In genomic region chr19:4108767-4109625, GRCh38 we compare ENCODE assay signal across 9 cellular contexts.
DNase-seq lines count a peak whose midpoint lies in the region; ATAC-seq lines count a peak whose summit lies in the region.
"Had no signal": no experiment of that assay in that cellular context is flagged by ENCODE, and none has a peak within 500 bp of the region (broad histone marks: within the 10 kb centered on the region; RNA-seq: fewer than 3 reads in every experiment).

No MANE protein-coding gene starts in this region.

- H3K9me3 ChIP-seq in BLaER1 = no peaks in the 10 kb centered on the region; the same call in 1 of the 2 replicates
- H3K9me3 ChIP-seq: SJSA1 had no signal

- peak overlapping the region; percentile 4; the same call in 1 of the 2 replicates for H3K27ac ChIP-seq in BLaER1
- H3K27ac ChIP-seq: SJSA1 had no signal

- peaks cover 60% of the 10 kb centered on the region for H3K4me1 Mint-ChIP-seq in activated naive CD8-positive, alpha-beta T cell (ENCODE audit: low read depth)

- H3K9ac ChIP-seq in BLaER1 = peak overlapping the region; percentile 41; the same call in 1 of the 2 replicates

- H3K36me3 ChIP-seq in BLaER1 = peaks cover 82% of the 10 kb centered on the region

- peak overlapping the region; percentile 86 for H3K27ac Mint-ChIP-seq in activated naive CD8-positive, alpha-beta T cell

- H3K4me3 ChIP-seq in BLaER1 = no peak overlapping the region
- H3K4me3 ChIP-seq: SJSA1 had no signal

- ATAC-seq in GM21529 (IDR thresholded peaks at IDR 0.05; ENCODE audit: unreplicated experiment) (peak; percentile 68), GM21367 (IDR thresholded peaks at IDR 0.05; ENCODE audit: unreplicated experiment) (no peak)

- H3K9me3 Mint-ChIP-seq in activated naive CD8-positive, alpha-beta T cell (ENCODE audit: low read depth) = no peaks in the 10 kb centered on the region

- H3K4me1 ChIP-seq in BLaER1 = peaks cover 83% of the 10 kb centered on the region

- H3K4me2 ChIP-seq in BLaER1 = peak overlapping the region; percentile 64

- H3K36me3 Mint-ChIP-seq in activated naive CD8-positive, alpha-beta T cell = no peaks in the 10 kb centered on the region

- DNase-seq in SKM-1 (lab: John Stamatoyannopoulos, UW; ENCODE audit: unreplicated experiment) (peak; percentile 76), NCI-H82 (lab: John Stamatoyannopoulos, UW) (no peak), Ammon's horn (ENCODE audit: low spot score) (no peak)
- peak; percentile 36 to 56 for DNase-seq in stimulated activated CD8-positive, alpha-beta memory T cell treated with anti-CD3 and anti-CD28 coated beads, Interleukin-7, amount 100 ng/mL, for 1 hour (ENCODE audit: low read depth in 2 of 2)

- no peaks in the 10 kb centered on the region for H3K27me3 Mint-ChIP-seq in activated naive CD8-positive, alpha-beta T cell

- H3K27me3 ChIP-seq in BLaER1 = no peaks in the 10 kb centered on the region
- H3K27me3 ChIP-seq: SJSA1 had no signal

- H4K20me1 ChIP-seq in BLaER1 = peaks cover 59% of the 10 kb centered on the region

- H3K4me3 Mint-ChIP-seq in activated naive CD8-positive, alpha-beta T cell = peak overlapping the region; percentile 68

Comparison
In these comparisons a context has a peak if more than half of its experiments do, and no peak if none do; other contexts are left out.
1. DNase-seq: peak in SKM-1 (single experiment) and stimulated activated CD8-positive, alpha-beta memory T cell treated with anti-CD3 and anti-CD28 coated beads, Interleukin-7, amount 100 ng/mL, for 1 hour (2 of 2); none in NCI-H82 (single experiment) and Ammon's horn (single experiment).